ENCODE assay signal across 21 cellular contexts in genomic region chr5:60636001-60636400, GRCh38.
A peak's percentile ranks its signal among the peaks of the same experiment; 100 is the strongest.
DNase-seq lines count a peak whose midpoint lies in the region; TF ChIP-seq lines count a peak whose summit lies in the region.
"Had no signal": no experiment of that assay in that cellular context is flagged by ENCODE, and none has a peak within 500 bp of the region (broad histone marks: within the 10 kb centered on the region; RNA-seq: fewer than 3 reads in every experiment).

No MANE protein-coding gene starts in this region.

- H3F3A ChIP-seq in GM23248 (ENCODE audit: insufficient read depth), result peaks cover 16% of the 10 kb centered on the region; the same call in 1 of the 2 replicates

- H3K9me2 ChIP-seq in GM23248 (ENCODE audit: insufficient read depth), result no peaks in the 10 kb centered on the region

- TF ChIP-seq CTCF in mammary epithelial cell (conservative IDR thresholded peaks at IDR 0.05 in 1 of 2, IDR thresholded peaks at IDR 0.05 in 1 of 2; ENCODE audit: extremely low read depth in 1 of 2, insufficient read depth in 1 of 2, low read depth in 1 of 2, low read length in 2 of 2), result no peak
- no peak for TF ChIP-seq CTCF in breast epithelium (IDR thresholded peaks at IDR 0.05)
- TF ChIP-seq CTCF in left ventricle myocardium inferior (IDR thresholded peaks at IDR 0.05; ENCODE audit: borderline replicate concordance), result no peak

- peak; percentile 49 for DNase-seq in mammary epithelial cell
- DNase-seq in breast epithelium (ENCODE audit: low spot score in 2 of 2), result no peak
- peak; percentile 12 for DNase-seq in GM23248
- peak; percentile 35 for DNase-seq in RPMI7951 (ENCODE audit: low read depth)
- DNase-seq in foreskin melanocyte, result peak; percentile 79
- DNase-seq in activated gamma-delta T cell (lab: John Stamatoyannopoulos, UW), result no peak
- no peak for DNase-seq in left ventricle myocardium inferior
- DNase-seq in NOMO-1 treated with dmso at 0.1 percent for 144 hours (lab: John Stamatoyannopoulos, UW; ENCODE audit: unreplicated experiment), result no peak
- DNase-seq: 8988T; ACHN; C1 segment of cervical spinal cord; Caco-2; CD4-positive, alpha-beta memory T cell; DMS153; DND-41; EL; GDM1; H9 had no signal

- H3K27me3 ChIP-seq in mammary epithelial cell (ENCODE audit: insufficient read depth, low read length) (no peaks in the 10 kb centered on the region), breast epithelium (no peaks in the 10 kb centered on the region), GM23248 (replicated peaks; ENCODE audit: insufficient read depth) (no peaks in the 10 kb centered on the region), left ventricle myocardium inferior (ENCODE audit: low read depth) (no peaks in the 10 kb centered on the region)

- H3K36me3 ChIP-seq in mammary epithelial cell (ENCODE audit: insufficient read depth, low read length), result peaks cover 9% of the 10 kb centered on the region
- no peaks in the 10 kb centered on the region for H3K36me3 ChIP-seq in breast epithelium
- H3K36me3 ChIP-seq in GM23248 (ENCODE audit: low read depth), result 0 out of 2 replicates have a peak, but pooled peaks cover 4% of the 10 kb centered on the region
- no peaks in the 10 kb centered on the region for H3K36me3 ChIP-seq in left ventricle myocardium inferior

- no TSS peak for BruUV-seq in mammary epithelial cell (replicated peaks; lab: Mats Ljungman, UMichigan)

- H4K20me1 ChIP-seq in mammary epithelial cell (ENCODE audit: insufficient read depth, low read length) (no peaks in the 10 kb centered on the region), GM23248 (ENCODE audit: insufficient read depth) (no peaks in the 10 kb centered on the region)

- H3K79me2 ChIP-seq in mammary epithelial cell (ENCODE audit: insufficient read depth, low read length) (no peaks in the 10 kb centered on the region), GM23248 (ENCODE audit: insufficient read depth) (no peaks in the 10 kb centered on the region)

- H3K4me1 ChIP-seq in mammary epithelial cell (ENCODE audit: insufficient read depth, low read length) (peaks cover 7% of the 10 kb centered on the region), breast epithelium (no peaks in the 10 kb centered on the region), GM23248 (ENCODE audit: insufficient read depth) (peaks cover 18% of the 10 kb centered on the region), left ventricle myocardium inferior (no peaks in the 10 kb centered on the region)
- H3K4me1 ChIP-seq: A549, Caco-2 had no signal

- H3K4me2 ChIP-seq in mammary epithelial cell (ENCODE audit: insufficient read depth, low read depth, low read length) (no peak overlapping the region), GM23248 (ENCODE audit: unreplicated experiment) (no peak overlapping the region)
- H3K4me2 ChIP-seq: A549, GM23338 had no signal

- dilution Hi-C loops in mammary epithelial cell (cut with HindIII; ENCODE audit: low sequenced_read_pairs), result no loop called here

- TF ChIP-seq POLR2A in breast epithelium (IDR thresholded peaks at IDR 0.05), result no peak

- H2AFZ ChIP-seq in mammary epithelial cell (ENCODE audit: low read depth, low read length) (no peak overlapping the region), GM23248 (no peak overlapping the region)
- H2AFZ ChIP-seq: GM23338 had no signal

- in situ Hi-C loops in mammary epithelial cell (cut with MboI; ENCODE audit: low sequenced_read_pairs in 2 of 2) (no loop called here), GM23248 (cut with MboI) (no loop called here)

- no peaks in the 10 kb centered on the region for H3K9me3 ChIP-seq in mammary epithelial cell (replicated peaks; ENCODE audit: insufficient read depth, low read length)
- no peaks in the 10 kb centered on the region for H3K9me3 ChIP-seq in breast epithelium
- H3K9me3 ChIP-seq in GM23248 (ENCODE audit: low read depth), result no peaks in the 10 kb centered on the region
- peaks cover 3% of the 10 kb centered on the region for H3K9me3 ChIP-seq in left ventricle myocardium inferior (replicated peaks)
- H3K9me3 ChIP-seq: Caco-2 had no signal

- CTCF ChIA-PET in mammary epithelial cell (lab: Charles Lee; ENCODE audit: low non-redundant PET), result no interaction called here

- intact Hi-C loops in mammary epithelial cell (cut with micrococcal nuclease), result no loop called here
- intact Hi-C loops in breast epithelium (cut with DNase I; ENCODE audit: low total_unique reads), result loop anchor here (2.0 kb wide), 1 partner anchor 21 kb away; no protein-coding TSS in a partner anchor
- intact Hi-C loops in left ventricle myocardium inferior (cut with micrococcal nuclease), result no loop called here

- no peak overlapping the region for H3K27ac ChIP-seq in mammary epithelial cell (ENCODE audit: insufficient read depth, low read depth, low read length)
- H3K27ac ChIP-seq in breast epithelium, result no peak overlapping the region
- no peak overlapping the region for H3K27ac ChIP-seq in GM23248
- H3K27ac ChIP-seq in left ventricle myocardium inferior (replicated peaks), result no peak overlapping the region
- H3K27ac ChIP-seq: A549 had no signal

- H3K4me3 ChIP-seq in mammary epithelial cell (replicated peaks in 1 of 3; ENCODE audit: insufficient read depth in 1 of 3, low read depth in 2 of 3, low read length in 3 of 3) (no peak overlapping the region), breast epithelium (no peak overlapping the region), GM23248 (no peak overlapping the region), left ventricle myocardium inferior (no peak overlapping the region)
- H3K4me3 ChIP-seq: A549, GM12878, GM23338 had no signal

- H3K9ac ChIP-seq in mammary epithelial cell (ENCODE audit: insufficient read depth, low read length) (no peak overlapping the region), GM23248 (no peak overlapping the region)

- 18% methylated on average over 1 of the region's 1 CpG for WGBS in mammary epithelial cell (ENCODE audit: low coverage, missing lambda C conversion rate)
- WGBS in GM23248 (ENCODE audit: low coverage in 1 of 2, low lambda C conversion rate in 2 of 2, missing lambda C conversion rate in 2 of 2), 2 experiments, result 76 to 88% methylated on average over 1 of the region's 1 CpG

Comparison
In these comparisons a context has a peak if more than half of its experiments do, and no peak if none do; other contexts are left out.
1. DNase-seq: peak in mammary epithelial cell (single experiment), GM23248 (single experiment), RPMI7951 (single experiment) and foreskin melanocyte (single experiment); none in breast epithelium (0 of 2), activated gamma-delta T cell (single experiment), left ventricle myocardium inferior (single experiment) and NOMO-1 treated with dmso at 0.1 percent for 144 hours (single experiment).